ENCODE assay signal across 26 cellular contexts in the genomic region with DNA sequence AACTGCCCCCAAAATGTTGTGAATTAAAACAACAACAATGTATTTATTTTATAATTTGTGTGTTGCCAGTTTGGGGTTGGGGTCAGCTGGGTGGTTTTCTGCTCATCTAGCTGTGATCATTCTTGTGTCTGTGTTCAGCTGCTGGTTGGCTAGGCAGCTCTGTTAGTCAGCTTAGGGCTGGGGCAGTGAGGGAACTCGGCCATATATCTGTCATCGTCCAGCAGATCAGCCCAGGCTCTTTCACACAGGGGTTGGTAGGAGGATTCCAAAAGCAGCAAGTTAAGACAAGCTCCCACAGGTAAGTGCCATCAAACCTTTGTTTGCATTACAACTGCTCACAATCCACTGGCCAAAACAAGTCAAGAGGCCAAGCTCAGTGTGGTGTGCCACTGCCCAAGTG.
A peak's percentile ranks its signal among the peaks of the same experiment; 100 is the strongest.
DNase-seq lines count a peak whose midpoint lies in the region; ATAC-seq, FAIRE-seq and TF ChIP-seq lines count a peak whose summit lies in the region.
"Had no signal": no experiment of that assay in that cellular context is flagged by ENCODE, and none has a peak within 500 bp of the region (broad histone marks: within the 10 kb centered on the region; RNA-seq: fewer than 3 reads in every experiment).

No MANE protein-coding gene starts in this region.

- no peak for ATAC-seq in activated CD8-positive, alpha-beta memory T cell treated with anti-CD3 and anti-CD28 coated beads, Interleukin-2, amount 10 ng/mL, durations not matched to agents 7 days and 5 days
- ATAC-seq: activated CD4-positive, CD25-positive, alpha-beta regulatory T cell treated with anti-CD3 and anti-CD28 coated beads, Interleukin-2, amount 50 U/mL, for 24 hours; gastrocnemius medialis; natural killer cell treated with Interleukin-12 subunit alpha and Interleukin-12 subunit beta and Interleukin-15 and Interleukin-18, amount 100 ng/mL, for 72 hours had no signal

- DNase-seq in activated CD8-positive, alpha-beta memory T cell treated with anti-CD3 and anti-CD28 coated beads, Interleukin-2, amount 10 ng/mL, durations not matched to agents 7 days and 5 days, result peak; percentile 16
- DNase-seq in activated CD8-positive, alpha-beta memory T cell treated with anti-CD3 and anti-CD28 coated beads, Interleukin-2, amount 50 U/mL, for 48 hours, result no peak
- DNase-seq in LNCaP clone FGC (ENCODE audit: low read depth), result peak; percentile 8
- DNase-seq in bronchial epithelial cell (ENCODE audit: low read depth), result peak; percentile 96
- DNase-seq in spleen, result peak; percentile 33
- no peak for DNase-seq in cerebellum (ENCODE audit: low spot score)
- DNase-seq in mesothelial cell of epicardium (ENCODE audit: low spot score in 2 of 2, unreplicated experiment in 2 of 2), result no peak
- no peak for DNase-seq in ascending aorta (ENCODE audit: low spot score in 2 of 2)
- DNase-seq: brain microvascular endothelial cell; gastrocnemius medialis; GDM1; kidney glomerular epithelial cell; mesenchymal stem cell; NCI-H1092 treated with DMSO at 0.1 percent for 48 hours; small intestine; stimulated activated CD4-positive, alpha-beta T cell treated with anti-CD3 and anti-CD28 coated beads, Interleukin-4, amount 100 ng/mL, for 1 hour; stomach; upper lobe of left lung had no signal

- intact Hi-C loops in spleen (cut with DNase I; ENCODE audit: low total_unique reads), result no loop called here
- intact Hi-C loops in ascending aorta (cut with DNase I), result loop anchor here (10.0 kb wide), 1 partner anchor 457 kb away; no protein-coding TSS in a partner anchor

- H3K9me3 ChIP-seq in spleen (no peaks in the 10 kb centered on the region), ascending aorta (no peaks in the 10 kb centered on the region)
- H3K9me3 ChIP-seq: gastrocnemius medialis, stomach, upper lobe of left lung had no signal

- no peaks in the 10 kb centered on the region for H3K36me3 Mint-ChIP-seq in activated CD8-positive, alpha-beta memory T cell treated with anti-CD3 and anti-CD28 coated beads, Interleukin-2, amount 10 ng/mL, durations not matched to agents 7 days and 5 days
- H3K36me3 Mint-ChIP-seq in mesothelial cell of epicardium, result no peaks in the 10 kb centered on the region
- H3K36me3 Mint-ChIP-seq: natural killer cell treated with Interleukin-12 subunit alpha and Interleukin-12 subunit beta and Interleukin-15 and Interleukin-18, amount 100 ng/mL, for 72 hours had no signal

- H3K4me1 ChIP-seq in spleen (peaks cover 9 to 58% (median 41%) of the 10 kb centered on the region in 6 donors), ascending aorta (peaks cover 0 to 6% of the 10 kb centered on the region in 2 donors)

- no peak overlapping the region for H3K4me3 Mint-ChIP-seq in activated CD8-positive, alpha-beta memory T cell treated with anti-CD3 and anti-CD28 coated beads, Interleukin-2, amount 10 ng/mL, durations not matched to agents 7 days and 5 days
- H3K4me3 Mint-ChIP-seq in mesothelial cell of epicardium, result no peak overlapping the region
- H3K4me3 Mint-ChIP-seq: activated T-helper 1 cell treated with anti-CD3 and anti-CD28 coated beads, Interleukin-12 subunit alpha, Interleukin-12 subunit beta, Interleukin-2, Interleukin-4 antibody, amounts not matched to agents 30 ng/mL and 10 ng/mL and 1 ng/mL, durations not matched to agents 14 hours and 24 hours and 36 hours; dendritic cell treated with granulocyte-macrophage colony-stimulating factor and Interleukin-4, amounts not matched to agents 40 ng/mL and 50 ng/mL, for 4 days; natural killer cell treated with Interleukin-12 subunit alpha and Interleukin-12 subunit beta and Interleukin-15 and Interleukin-18, amount 100 ng/mL, for 72 hours; T-helper 2 cell treated with Interferon-gamma antibody and Interleukin-4, amounts not matched to agents 5 μg/mL and 100 μg/mL, for 36 hours had no signal

- TF ChIP-seq CTCF in LNCaP clone FGC (IDR thresholded peaks at IDR 0.05; ENCODE audit: control insufficient read depth, extremely low read depth, insufficient read depth) (no peak), bronchial epithelial cell (IDR thresholded peaks at IDR 0.05; ENCODE audit: insufficient read depth, low read length, severe bottlenecking) (no peak), spleen (IDR thresholded peaks at IDR 0.05 in 8 of 11, conservative IDR thresholded peaks at IDR 0.05 in 3 of 11) (no peak), mesothelial cell of epicardium (IDR thresholded peaks at IDR 0.05; ENCODE audit: unreplicated experiment) (no peak), ascending aorta (IDR thresholded peaks at IDR 0.05) (no peak)

- H3K4me3 ChIP-seq in LNCaP clone FGC (ENCODE audit: low read depth, low read length), result no peak overlapping the region
- no peak overlapping the region for H3K4me3 ChIP-seq in bronchial epithelial cell (ENCODE audit: low read depth, low read length)
- no peak overlapping the region for H3K4me3 ChIP-seq in spleen
- H3K4me3 ChIP-seq in ascending aorta, result no peak overlapping the region
- H3K4me3 ChIP-seq: BLaER1 treated with 17β-estradiol and CSF1 and Interleukin-3, amounts not matched to agents 10 nM and 100 nM; gastrocnemius medialis; PC-9; stomach; upper lobe of left lung had no signal

- peaks cover 10% of the 10 kb centered on the region for H3K4me1 Mint-ChIP-seq in activated CD8-positive, alpha-beta memory T cell treated with anti-CD3 and anti-CD28 coated beads, Interleukin-2, amount 10 ng/mL, durations not matched to agents 7 days and 5 days
- peaks cover 17% of the 10 kb centered on the region for H3K4me1 Mint-ChIP-seq in mesothelial cell of epicardium

- H3K27ac ChIP-seq in spleen (no peak overlapping the region), ascending aorta (no peak overlapping the region)
- H3K27ac ChIP-seq: BLaER1 treated with 17β-estradiol and CSF1 and Interleukin-3, amounts not matched to agents 10 nM and 100 nM; brain microvascular endothelial cell; gastrocnemius medialis; PC-9; stomach; upper lobe of left lung had no signal

- 79 to 95% (median 94%) methylated on average over 2 of the region's 2 CpGs for WGBS in spleen, 5 donors

- no peak for FAIRE-seq in bronchial epithelial cell (lab: Jason Lieb, UNC)
- FAIRE-seq: D721Med, small intestine had no signal

- H3K27me3 Mint-ChIP-seq in activated CD8-positive, alpha-beta memory T cell treated with anti-CD3 and anti-CD28 coated beads, Interleukin-2, amount 10 ng/mL, durations not matched to agents 7 days and 5 days, result peaks cover 16% of the 10 kb centered on the region
- no peaks in the 10 kb centered on the region for H3K27me3 Mint-ChIP-seq in mesothelial cell of epicardium (ENCODE audit: low read depth)

- no peaks in the 10 kb centered on the region for H3K27me3 ChIP-seq in bronchial epithelial cell (ENCODE audit: control insufficient read depth, insufficient read depth, low read length)
- no peaks in the 10 kb centered on the region for H3K27me3 ChIP-seq in spleen (replicated peaks in 1 of 7)
- H3K27me3 ChIP-seq in ascending aorta, result no peaks in the 10 kb centered on the region
- H3K27me3 ChIP-seq: brain microvascular endothelial cell, gastrocnemius medialis, stomach, upper lobe of left lung had no signal

- CTCF ChIA-PET in activated CD8-positive, alpha-beta memory T cell treated with anti-CD3 and anti-CD28 coated beads, Interleukin-2, amount 10 ng/mL, durations not matched to agents 7 days and 5 days (lab: Charles Lee), result interaction anchor here (4.9 kb wide), 1 partner anchor 848 kb away, joined by 27 read pairs; a partner anchor contains a TSS

- H3K27ac Mint-ChIP-seq in activated CD8-positive, alpha-beta memory T cell treated with anti-CD3 and anti-CD28 coated beads, Interleukin-2, amount 10 ng/mL, durations not matched to agents 7 days and 5 days, result no peak overlapping the region
- no peak overlapping the region for H3K27ac Mint-ChIP-seq in mesothelial cell of epicardium
- H3K27ac Mint-ChIP-seq: activated T-helper 1 cell treated with anti-CD3 and anti-CD28 coated beads, Interleukin-12 subunit alpha, Interleukin-12 subunit beta, Interleukin-2, Interleukin-4 antibody, amounts not matched to agents 30 ng/mL and 10 ng/mL and 1 ng/mL, durations not matched to agents 14 hours and 24 hours and 36 hours; dendritic cell treated with granulocyte-macrophage colony-stimulating factor and Interleukin-4, amounts not matched to agents 40 ng/mL and 50 ng/mL, for 4 days; natural killer cell treated with Interleukin-12 subunit alpha and Interleukin-12 subunit beta and Interleukin-15 and Interleukin-18, amount 100 ng/mL, for 72 hours; T-helper 2 cell treated with Interferon-gamma antibody and Interleukin-4, amounts not matched to agents 5 μg/mL and 100 μg/mL, for 36 hours had no signal

- H3K9me3 Mint-ChIP-seq in activated CD8-positive, alpha-beta memory T cell treated with anti-CD3 and anti-CD28 coated beads, Interleukin-2, amount 10 ng/mL, durations not matched to agents 7 days and 5 days (ENCODE audit: low read depth), result no peaks in the 10 kb centered on the region
- peaks cover 7% of the 10 kb centered on the region for H3K9me3 Mint-ChIP-seq in mesothelial cell of epicardium
- H3K9me3 Mint-ChIP-seq: activated T-helper 1 cell treated with anti-CD3 and anti-CD28 coated beads, Interleukin-12 subunit alpha, Interleukin-12 subunit beta, Interleukin-2, Interleukin-4 antibody, amounts not matched to agents 30 ng/mL and 10 ng/mL and 1 ng/mL, durations not matched to agents 14 hours and 24 hours and 36 hours; dendritic cell treated with granulocyte-macrophage colony-stimulating factor and Interleukin-4, amounts not matched to agents 40 ng/mL and 50 ng/mL, for 4 days; natural killer cell treated with Interleukin-12 subunit alpha and Interleukin-12 subunit beta and Interleukin-15 and Interleukin-18, amount 100 ng/mL, for 72 hours; T-helper 2 cell treated with Interferon-gamma antibody and Interleukin-4, amounts not matched to agents 5 μg/mL and 100 μg/mL, for 36 hours had no signal

- no peak for TF ChIP-seq POLR2A in spleen (IDR thresholded peaks at IDR 0.05)

- H3K36me3 ChIP-seq in bronchial epithelial cell (ENCODE audit: control insufficient read depth, insufficient read depth, low read length) (no peaks in the 10 kb centered on the region), spleen (no peaks in the 10 kb centered on the region), ascending aorta (no peaks in the 10 kb centered on the region)
- H3K36me3 ChIP-seq: BLaER1 treated with 17β-estradiol and CSF1 and Interleukin-3, amounts not matched to agents 10 nM and 100 nM; brain microvascular endothelial cell; gastrocnemius medialis; stomach; upper lobe of left lung had no signal

Comparison
In these comparisons a context has a peak if more than half of its experiments do, and no peak if none do; other contexts are left out.
1. DNase-seq: peak in activated CD8-positive, alpha-beta memory T cell treated with anti-CD3 and anti-CD28 coated beads, Interleukin-2, amount 10 ng/mL, durations not matched to agents 7 days and 5 days (single experiment), LNCaP clone FGC (single experiment), bronchial epithelial cell (single experiment) and spleen (single experiment); none in activated CD8-positive, alpha-beta memory T cell treated with anti-CD3 and anti-CD28 coated beads, Interleukin-2, amount 50 U/mL, for 48 hours (single experiment), cerebellum (single experiment), mesothelial cell of epicardium (0 of 2) and ascending aorta (0 of 2).